ENCODE assay signal across 8 cellular contexts in genomic region chr11:2901854-2902783, GRCh38. TPM values are rescaled to one million over a fixed set of nuclear protein-coding genes. Genes with fewer than 3 reads are reported as not detected.
A peak's percentile ranks its signal among the peaks of the same experiment; 100 is the strongest.
DNase-seq lines count a peak whose midpoint lies in the region; ATAC-seq and TF ChIP-seq lines count a peak whose summit lies in the region.

No MANE protein-coding gene starts in this region.

- peak; percentile 34 for TF ChIP-seq POLR2A in NB4 (IDR thresholded peaks at IDR 0.05; ENCODE audit: extremely low read depth, insufficient read length)
- peak in 1 of 2 donors; percentile 47 for TF ChIP-seq POLR2A in uterus (IDR thresholded peaks at IDR 0.05)

- intact Hi-C loops in left ventricle myocardium inferior (cut with micrococcal nuclease): no loop called here
- intact Hi-C loops in psoas muscle (cut with DNase I): no loop called here
- intact Hi-C loops in uterus (cut with DNase I; ENCODE audit: low total_unique reads): no loop called here

- H3K4me1 ChIP-seq in adipocyte (ENCODE audit: control insufficient read depth, insufficient read depth, low read length) (peaks cover 20% of the 10 kb centered on the region), left ventricle myocardium inferior (peaks cover 41% of the 10 kb centered on the region), psoas muscle (peaks cover 6% of the 10 kb centered on the region), uterus (no peaks in the 10 kb centered on the region)

- H3K36me3 ChIP-seq in adipocyte (ENCODE audit: control insufficient read depth, insufficient read depth, low read length, severe bottlenecking) (no peaks in the 10 kb centered on the region), left ventricle myocardium inferior (no peaks in the 10 kb centered on the region), psoas muscle (ENCODE audit: insufficient read depth in 1 of 2, low read depth in 1 of 2) (no peaks in the 10 kb centered on the region), uterus (no peaks in the 10 kb centered on the region)

- no peak for TF ChIP-seq CTCF in GM10266 (IDR thresholded peaks at IDR 0.05; ENCODE audit: control insufficient read depth, insufficient read depth, low read depth, missing control alignments)
- no peak for TF ChIP-seq CTCF in NB4 (IDR thresholded peaks at IDR 0.05; ENCODE audit: low read depth, low read length)
- TF ChIP-seq CTCF in left ventricle myocardium inferior (IDR thresholded peaks at IDR 0.05; ENCODE audit: borderline replicate concordance): no peak
- TF ChIP-seq CTCF in psoas muscle (IDR thresholded peaks at IDR 0.05): no peak
- no peak for TF ChIP-seq CTCF in uterus (IDR thresholded peaks at IDR 0.05)

- peak overlapping the region; percentile 84 for H3K9ac ChIP-seq in adipocyte (ENCODE audit: low read length)

- ATAC-seq in HG02571 (IDR thresholded peaks at IDR 0.05; ENCODE audit: unreplicated experiment) (peak; percentile 88), psoas muscle (peak; percentile 84 to 95 (median 88))

- H3K4me3 ChIP-seq in NB4 (ENCODE audit: low read depth, low read length) (peak overlapping the region; percentile 44), adipocyte (ENCODE audit: low read length) (peak overlapping the region; percentile 90), left ventricle myocardium inferior (peak overlapping the region; percentile 74), psoas muscle (peak overlapping the region; percentile 70), uterus (peak overlapping the region; percentile 46 to 58)

- peak; percentile 98 for DNase-seq in GM10266 (ENCODE audit: extremely low spot score)
- peak; percentile 93 for DNase-seq in NB4 (ENCODE audit: low read depth)
- DNase-seq in SW 1271 (lab: John Stamatoyannopoulos, UW): peak; percentile 76 to 86
- DNase-seq in adipocyte (ENCODE audit: low read depth): peak; percentile 97
- peak; percentile 95 for DNase-seq in left ventricle myocardium inferior
- DNase-seq in psoas muscle: peak; percentile 96
- peak; percentile 96 for DNase-seq in uterus

- H3K27ac ChIP-seq in left ventricle myocardium inferior (replicated peaks) (peak overlapping the region; percentile 68), psoas muscle (peak overlapping the region; percentile 55), uterus (peak overlapping the region; percentile 72 to 83)

- H3K9me3 ChIP-seq in adipocyte (ENCODE audit: control insufficient read depth, low read length): no peaks in the 10 kb centered on the region
- peaks cover 2% of the 10 kb centered on the region for H3K9me3 ChIP-seq in left ventricle myocardium inferior (replicated peaks)
- no peaks in the 10 kb centered on the region for H3K9me3 ChIP-seq in psoas muscle
- H3K9me3 ChIP-seq in uterus: no peaks in the 10 kb centered on the region

- 5 to 9% (median 6%) methylated on average over 53 to 58 of the region's 58 CpGs for WGBS in psoas muscle, 3 donors

- H3K27me3 ChIP-seq in adipocyte (replicated peaks; ENCODE audit: control insufficient read depth, insufficient read depth, low read length) (no peaks in the 10 kb centered on the region), left ventricle myocardium inferior (ENCODE audit: low read depth) (peaks cover 39% of the 10 kb centered on the region), psoas muscle (ENCODE audit: insufficient read depth in 3 of 3, low read length in 2 of 3) (peaks cover 0 to 27% (median 5%) of the 10 kb centered on the region in 3 donors), uterus (no peaks in the 10 kb centered on the region)

RNA-seq across cellular contexts. Expression of gene CDKN1C, which starts 16.5 kb away (rescaled TPM):
- total RNA-seq in left ventricle myocardium inferior (33.0 TPM), psoas muscle (10 to 100 TPM; 14.3 to 37.7 (median 27.9) TPM), uterus (100 to 1,000 TPM in 1 of 4 donors, 10 to 100 TPM in 3; 42.0 to 213 (median 71.7) TPM)
- 10 to 100 TPM; 24.5 to 49.4 (median 30.7) TPM for polyA plus RNA-seq in psoas muscle

RNA-seq across cellular contexts. Expression of gene PHLDA2, which starts 27.1 kb away (rescaled TPM):
- not detected for total RNA-seq in left ventricle myocardium inferior
- total RNA-seq in psoas muscle: 1 to 10 TPM in 1 of 4 donors, under 1 TPM in 3; 0.49 to 1.1 (median 0.69) TPM
- polyA plus RNA-seq in psoas muscle: 1 to 10 TPM in 1 of 3 donors, under 1 TPM in 2; 0.87 to 7.3 (median 0.97) TPM
- total RNA-seq in uterus: 1 to 10 TPM in 1 of 4 donors, not detected in 3; 5.2 TPM

Comparison
In these comparisons a context has a peak if more than half of its experiments do, and no peak if none do; other contexts are left out.
1. Peak in every context shown above with its lines: DNase-seq, ATAC-seq, H3K4me3 ChIP-seq and H3K27ac ChIP-seq.